In genomic region chr16:69330286-69331109, GRCh38 we compare ENCODE assay signal across 8 cellular contexts. TPM values are rescaled to one million over a fixed set of nuclear protein-coding genes. Genes with fewer than 3 reads are reported as not detected.
DNase-seq lines count a peak whose midpoint lies in the region; ATAC-seq, FAIRE-seq and TF ChIP-seq lines count a peak whose summit lies in the region.

A gene with protein sequence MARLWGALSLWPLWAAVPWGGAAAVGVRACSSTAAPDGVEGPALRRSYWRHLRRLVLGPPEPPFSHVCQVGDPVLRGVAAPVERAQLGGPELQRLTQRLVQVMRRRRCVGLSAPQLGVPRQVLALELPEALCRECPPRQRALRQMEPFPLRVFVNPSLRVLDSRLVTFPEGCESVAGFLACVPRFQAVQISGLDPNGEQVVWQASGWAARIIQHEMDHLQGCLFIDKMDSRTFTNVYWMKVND (minus strand): TSS chr16:69330588. CDS start chr16:69330570, 18 bp downstream.

- no peaks in the 10 kb centered on the region for H3K9me3 Mint-ChIP-seq in natural killer cell

- H3K36me3 Mint-ChIP-seq in natural killer cell, result peaks cover under 1% of the 10 kb centered on the region

- peak within 1 kb of the TSS; percentile 77 for H3K4me3 Mint-ChIP-seq in natural killer cell

- no peaks in the 10 kb centered on the region for H3K27me3 Mint-ChIP-seq in natural killer cell (ENCODE audit: low read depth in 2 of 2)

- peak within 1 kb of the TSS; percentile 50 to 72 for H3K27ac Mint-ChIP-seq in natural killer cell

- no peak for FAIRE-seq in H54 (lab: Jason Lieb, UNC)

- DNase-seq in ELR (ENCODE audit: low read depth) (peak; percentile 97), H54 (ENCODE audit: insufficient read length, low spot score) (peak; percentile 96), LoVo (ENCODE audit: low spot score) (peak; percentile 95), RWPE1 (ENCODE audit: low spot score) (peak; percentile 90), fibroblast of peridontal ligament (ENCODE audit: extremely low read depth) (peak; percentile 85), natural killer cell (peak; percentile 81)
- DNase-seq in activated T-helper 9 cell treated with anti-CD3 and anti-CD28 coated beads, Interleukin-2, amount 50 U/mL, for 16 hours (ENCODE audit: low read depth), result peak; percentile 83
- DNase-seq in stimulated activated naive CD4-positive, alpha-beta T cell (lab: John Stamatoyannopoulos, UW), result peak; percentile 52 to 80 (median 69)

- TF ChIP-seq POLR2A in H54 (IDR thresholded peaks at IDR 0.05; ENCODE audit: low read depth, low read length), result peak; percentile 77

- intact Hi-C loops in natural killer cell (cut with micrococcal nuclease), result no loop called here

- no peak for TF ChIP-seq CTCF in RWPE1 (conservative IDR thresholded peaks at IDR 0.05; ENCODE audit: low read depth)
- TF ChIP-seq CTCF in natural killer cell (IDR thresholded peaks at IDR 0.05), result no peak

- CTCF ChIA-PET in RWPE1 (lab: Yijun Ruan, JAX), result interaction anchor here (0.7 kb wide), 1 partner anchor 10 kb away, joined by 3 read pairs; no protein-coding TSS in a partner anchor

- ATAC-seq in natural killer cell, result peak; percentile 96 to 99 (median 97)

- peak within 1 kb of the TSS; percentile 87 for H3K27ac ChIP-seq in RWPE1

- POLR2A ChIA-PET in RWPE1 (lab: Yijun Ruan, JAX; ENCODE audit: low non-redundant PET), result interaction anchor here (0.5 to 2.0 kb wide), 4 partner anchors 9 to 1094 kb away, joined by 3 to 11 read pairs (median 4); partner anchors contain the start of genes COG8 and NIP7

- H3K4me1 Mint-ChIP-seq in natural killer cell, result peaks cover 14 to 19% of the 10 kb centered on the region in 2 donors

RNA-seq across cellular contexts. Expression of the gene that starts here (rescaled TPM):
- 1 to 10 TPM; 3.0 to 5.7 (median 4.6) TPM for total RNA-seq in natural killer cell

Comparison
In these comparisons a context has a peak if more than half of its experiments do, and no peak if none do; other contexts are left out.
1. Peak in every context shown above with its lines: DNase-seq, ATAC-seq and H3K27ac ChIP-seq.